ENCODE assay signal across 1 cellular context in genomic region chr21:44845418-44846200, GRCh38.
TF ChIP-seq lines count a peak whose summit lies in the region.

No MANE protein-coding gene starts in this region.

TF ChIP-seq in WTC11, 78 proteins besides CTCF, POLR2A, EP300 and RAD21 (continued from another document and continues in another):
- TF ChIP-seq STAT6 (CRISPR knock-in tag; conservative IDR thresholded peaks at IDR 0.05; ENCODE audit: low read depth) (no peak), AFF4 (CRISPR knock-in tag; IDR thresholded peaks at IDR 0.05; ENCODE audit: borderline replicate concordance) (no peak), E2F4 (CRISPR knock-in tag; IDR thresholded peaks at IDR 0.05; ENCODE audit: borderline replicate concordance, low read depth) (no peak), ZNF512 (CRISPR knock-in tag; IDR thresholded peaks at IDR 0.05; ENCODE audit: borderline replicate concordance) (no peak), HMGXB4 (CRISPR knock-in tag; IDR thresholded peaks at IDR 0.05) (0 out of 2 replicates have a peak, but pooled peaks have one; percentile 32), ZBTB43 (CRISPR knock-in tag; IDR thresholded peaks at IDR 0.05) (no peak), SMAD3 (CRISPR knock-in tag; IDR thresholded peaks at IDR 0.05; ENCODE audit: borderline replicate concordance) (no peak), E2F5 (CRISPR knock-in tag; IDR thresholded peaks at IDR 0.05) (no peak), MXD4 (CRISPR knock-in tag; IDR thresholded peaks at IDR 0.05; ENCODE audit: borderline replicate concordance) (no peak), ESRRA (CRISPR knock-in tag; IDR thresholded peaks at IDR 0.05; ENCODE audit: borderline replicate concordance) (no peak), ZNF121 (CRISPR knock-in tag; IDR thresholded peaks at IDR 0.05) (peak; percentile 78), IRF2 (CRISPR knock-in tag; IDR thresholded peaks at IDR 0.05; ENCODE audit: borderline replicate concordance, low read depth) (no peak), NFATC4 (CRISPR knock-in tag; IDR thresholded peaks at IDR 0.05) (no peak), ZNF281 (CRISPR knock-in tag; IDR thresholded peaks at IDR 0.05) (no peak), ATF1 (CRISPR knock-in tag; IDR thresholded peaks at IDR 0.05) (no peak), RELA (CRISPR knock-in tag; IDR thresholded peaks at IDR 0.05; ENCODE audit: borderline replicate concordance) (no peak), NR2C2 (CRISPR knock-in tag; IDR thresholded peaks at IDR 0.05) (no peak), SP1 (CRISPR knock-in tag; conservative IDR thresholded peaks at IDR 0.05) (peak; percentile 74), ETV6 (CRISPR knock-in tag; IDR thresholded peaks at IDR 0.05) (no peak), FOXP1 (CRISPR knock-in tag; IDR thresholded peaks at IDR 0.05; ENCODE audit: borderline replicate concordance) (no peak), SOX15 (CRISPR knock-in tag; IDR thresholded peaks at IDR 0.05) (no peak), TEAD1 (CRISPR knock-in tag; IDR thresholded peaks at IDR 0.05) (no peak), ELF4 (CRISPR knock-in tag; IDR thresholded peaks at IDR 0.05; ENCODE audit: low read depth) (no peak), USF1 (CRISPR knock-in tag; IDR thresholded peaks at IDR 0.05) (no peak), JAZF1 (CRISPR knock-in tag; IDR thresholded peaks at IDR 0.05) (no peak), SMAD4 (CRISPR knock-in tag; IDR thresholded peaks at IDR 0.05) (no peak), NFE2L1 (CRISPR knock-in tag; IDR thresholded peaks at IDR 0.05) (peak; percentile 24; the same call in 1 of the 2 replicates), ATF3 (CRISPR knock-in tag; conservative IDR thresholded peaks at IDR 0.05) (no peak), E2F1 (CRISPR knock-in tag; IDR thresholded peaks at IDR 0.05) (no peak), PRRX2 (CRISPR knock-in tag; IDR thresholded peaks at IDR 0.05) (no peak), FOXP4 (CRISPR knock-in tag; IDR thresholded peaks at IDR 0.05) (no peak), HMGA2 (CRISPR knock-in tag; IDR thresholded peaks at IDR 0.05) (no peak), CREB1 (CRISPR knock-in tag; IDR thresholded peaks at IDR 0.05) (no peak), MYBL2 (CRISPR knock-in tag; IDR thresholded peaks at IDR 0.05) (no peak), MLX (CRISPR knock-in tag; IDR thresholded peaks at IDR 0.05) (no peak), ZNF219 (CRISPR knock-in tag; IDR thresholded peaks at IDR 0.05; ENCODE audit: borderline replicate concordance) (no peak)
